Comparison of ENCODE assay signal across 1 cellular context in the genomic region with DNA sequence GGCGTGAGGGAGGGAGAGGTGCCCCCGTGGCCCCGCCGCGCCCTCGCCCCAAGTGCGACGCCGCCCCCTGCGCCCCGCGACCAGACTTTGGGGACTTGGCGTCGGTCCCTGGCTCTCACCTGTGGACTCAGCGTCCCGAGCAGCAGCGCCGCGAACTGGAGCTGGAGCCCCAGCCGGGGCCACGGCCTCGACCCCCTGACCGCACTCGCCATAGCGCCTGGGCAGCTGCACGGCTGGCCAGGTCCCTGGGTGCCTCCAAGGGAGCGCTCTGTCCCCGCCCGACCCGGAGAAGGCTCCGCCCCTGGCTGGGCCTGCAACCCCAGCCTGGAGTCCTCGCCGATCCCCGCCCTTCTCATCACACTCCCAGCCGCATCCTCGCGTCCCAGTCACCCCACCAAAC.
TF ChIP-seq lines count a peak whose summit lies in the region.

A gene (minus strand): TSS at position 247 of the 400 bp plus-strand sequence. CDS start 35 bp downstream, at position 212.

TF ChIP-seq in GM23338, 12 proteins besides CTCF, POLR2A, EP300 and RAD21 (continued from another document):
- TF ChIP-seq, protein P1, sequence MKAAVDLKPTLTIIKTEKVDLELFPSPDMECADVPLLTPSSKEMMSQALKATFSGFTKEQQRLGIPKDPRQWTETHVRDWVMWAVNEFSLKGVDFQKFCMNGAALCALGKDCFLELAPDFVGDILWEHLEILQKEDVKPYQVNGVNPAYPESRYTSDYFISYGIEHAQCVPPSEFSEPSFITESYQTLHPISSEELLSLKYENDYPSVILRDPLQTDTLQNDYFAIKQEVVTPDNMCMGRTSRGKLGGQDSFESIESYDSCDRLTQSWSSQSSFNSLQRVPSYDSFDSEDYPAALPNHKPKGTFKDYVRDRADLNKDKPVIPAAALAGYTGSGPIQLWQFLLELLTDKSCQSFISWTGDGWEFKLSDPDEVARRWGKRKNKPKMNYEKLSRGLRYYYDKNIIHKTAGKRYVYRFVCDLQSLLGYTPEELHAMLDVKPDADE (IDR thresholded peaks at IDR 0.05): no peak
- TF ChIP-seq, protein P2, sequence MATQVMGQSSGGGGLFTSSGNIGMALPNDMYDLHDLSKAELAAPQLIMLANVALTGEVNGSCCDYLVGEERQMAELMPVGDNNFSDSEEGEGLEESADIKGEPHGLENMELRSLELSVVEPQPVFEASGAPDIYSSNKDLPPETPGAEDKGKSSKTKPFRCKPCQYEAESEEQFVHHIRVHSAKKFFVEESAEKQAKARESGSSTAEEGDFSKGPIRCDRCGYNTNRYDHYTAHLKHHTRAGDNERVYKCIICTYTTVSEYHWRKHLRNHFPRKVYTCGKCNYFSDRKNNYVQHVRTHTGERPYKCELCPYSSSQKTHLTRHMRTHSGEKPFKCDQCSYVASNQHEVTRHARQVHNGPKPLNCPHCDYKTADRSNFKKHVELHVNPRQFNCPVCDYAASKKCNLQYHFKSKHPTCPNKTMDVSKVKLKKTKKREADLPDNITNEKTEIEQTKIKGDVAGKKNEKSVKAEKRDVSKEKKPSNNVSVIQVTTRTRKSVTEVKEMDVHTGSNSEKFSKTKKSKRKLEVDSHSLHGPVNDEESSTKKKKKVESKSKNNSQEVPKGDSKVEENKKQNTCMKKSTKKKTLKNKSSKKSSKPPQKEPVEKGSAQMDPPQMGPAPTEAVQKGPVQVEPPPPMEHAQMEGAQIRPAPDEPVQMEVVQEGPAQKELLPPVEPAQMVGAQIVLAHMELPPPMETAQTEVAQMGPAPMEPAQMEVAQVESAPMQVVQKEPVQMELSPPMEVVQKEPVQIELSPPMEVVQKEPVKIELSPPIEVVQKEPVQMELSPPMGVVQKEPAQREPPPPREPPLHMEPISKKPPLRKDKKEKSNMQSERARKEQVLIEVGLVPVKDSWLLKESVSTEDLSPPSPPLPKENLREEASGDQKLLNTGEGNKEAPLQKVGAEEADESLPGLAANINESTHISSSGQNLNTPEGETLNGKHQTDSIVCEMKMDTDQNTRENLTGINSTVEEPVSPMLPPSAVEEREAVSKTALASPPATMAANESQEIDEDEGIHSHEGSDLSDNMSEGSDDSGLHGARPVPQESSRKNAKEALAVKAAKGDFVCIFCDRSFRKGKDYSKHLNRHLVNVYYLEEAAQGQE (IDR thresholded peaks at IDR 0.05; ENCODE audit: unreplicated experiment): no peak
- no peak for TF ChIP-seq ZNF114 (CRISPR knock-in tag; IDR thresholded peaks at IDR 0.05)
TF ChIP-seq in GM23338: peak in this region for 0.
